ENCODE assay signal across 8 cellular contexts in the genomic region with DNA sequence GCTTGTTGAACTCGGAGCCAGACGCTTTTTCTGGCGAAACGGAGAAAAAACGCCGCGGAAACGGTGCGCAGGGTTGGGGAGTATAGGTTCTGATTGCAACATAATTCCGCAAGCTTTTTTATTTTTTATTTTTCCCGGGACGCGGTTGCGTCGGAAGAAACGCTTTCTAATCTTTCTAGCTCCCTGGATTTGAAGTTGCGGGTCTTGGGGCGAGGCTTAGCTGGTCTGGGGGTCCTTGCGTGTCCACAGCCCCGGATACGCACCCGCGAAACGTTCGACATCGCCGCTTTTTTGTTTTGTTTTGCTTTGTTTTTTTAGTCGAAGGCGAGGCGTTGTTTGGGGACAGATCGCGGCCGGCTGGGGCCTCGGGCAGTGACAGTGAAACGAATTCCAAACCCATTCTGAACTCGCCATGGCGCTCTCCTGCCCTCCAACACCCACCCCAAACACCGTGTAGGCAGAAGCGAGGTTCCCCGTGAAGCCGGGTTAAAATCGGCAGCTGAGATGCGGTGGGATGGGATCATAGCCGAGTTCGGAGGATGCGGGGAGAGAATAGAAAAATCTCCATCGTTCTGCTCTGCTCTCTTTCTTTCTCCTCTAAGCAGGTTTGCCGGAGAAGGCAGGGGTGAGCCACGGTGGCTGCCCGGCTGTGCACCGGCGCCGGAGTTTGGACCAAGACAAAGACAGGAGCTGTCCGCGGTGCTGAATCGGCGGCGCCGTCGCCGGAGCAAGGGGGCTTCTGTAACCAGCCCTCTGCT. TPM values are rescaled to one million over a fixed set of nuclear protein-coding genes. Genes with fewer than 3 reads are reported as not detected.
DNase-seq lines count a peak whose midpoint lies in the region; ATAC-seq and TF ChIP-seq lines count a peak whose summit lies in the region.

No MANE protein-coding gene starts in this region.

- no peak for ATAC-seq in activated B cell treated with CpG ODN at 0.5 μM for 24 hours (ENCODE audit: low read depth)
- ATAC-seq in foreskin keratinocyte: peak; percentile 51
- ATAC-seq in gastroesophageal sphincter: no peak
- no peak for ATAC-seq in HG03175 (IDR thresholded peaks at IDR 0.05; ENCODE audit: unreplicated experiment)

- H2BK120ac ChIP-seq in H9 (ENCODE audit: low read depth, low read length, poor library complexity, severe bottlenecking): no peak overlapping the region

- no peak overlapping the region for H2BK20ac ChIP-seq in H9 (ENCODE audit: low read depth, low read length, poor library complexity, severe bottlenecking)

- peak overlapping the region; percentile 31 for H3K4me2 ChIP-seq in H9 (ENCODE audit: insufficient read depth, insufficient read length, low read length)

- WGBS in H9 (ENCODE audit: extremely low coverage, insufficient read length, low lambda C conversion rate): no CpG with 5 or more reads among the region's 61 CpGs
- WGBS in gastroesophageal sphincter (ENCODE audit: low coverage in 1 of 2), 2 donors: 2 to 4% methylated on average over 45 to 49 of the region's 61 CpGs

- H3K4me1 Mint-ChIP-seq in H9 (peaks cover 74 to 87% of the 10 kb centered on the region in 2 experiments), activated B cell treated with CpG ODN at 0.5 μM for 24 hours (peaks cover 6% of the 10 kb centered on the region)

- no peak overlapping the region for H3K23ac ChIP-seq in H9 (ENCODE audit: insufficient read length, low read depth, low read length)

- no peak overlapping the region for H3K4me3 ChIP-seq in gastroesophageal sphincter
- no peak overlapping the region for H3K4me3 ChIP-seq in vagina

- H2AK5ac ChIP-seq in H9 (ENCODE audit: insufficient read length, low read length): no peak overlapping the region

- no peak for TF ChIP-seq POLR2A in gastroesophageal sphincter (IDR thresholded peaks at IDR 0.05)
- TF ChIP-seq POLR2A in vagina (IDR thresholded peaks at IDR 0.05): no peak

- H3K23me2 ChIP-seq in H9 (ENCODE audit: insufficient read length, low read depth, low read length, poor library complexity, severe bottlenecking): peaks cover 37% of the 10 kb centered on the region

- intact Hi-C loops in activated B cell treated with CpG ODN at 0.5 μM for 24 hours (cut with micrococcal nuclease): no loop called here
- intact Hi-C loops in vagina (cut with DNase I): no loop called here

- no peaks in the 10 kb centered on the region for H4K20me1 ChIP-seq in H9 (ENCODE audit: control insufficient read depth, insufficient read depth, insufficient read length)

- H4K8ac ChIP-seq in H9 (replicated peaks; ENCODE audit: insufficient read length, low read depth, low read length): no peak overlapping the region

- H3K4me3 Mint-ChIP-seq in H9: peak overlapping the region; percentile 45 to 74
- no peak overlapping the region for H3K4me3 Mint-ChIP-seq in activated B cell treated with CpG ODN at 0.5 μM for 24 hours

- H3K79me1 ChIP-seq in H9 (ENCODE audit: insufficient read depth, low read depth, low read length, poor library complexity, severe bottlenecking): no peaks in the 10 kb centered on the region

- no peaks in the 10 kb centered on the region; a peak in 3 of 5 replicates for H3K9me3 Mint-ChIP-seq in H9
- no peaks in the 10 kb centered on the region for H3K9me3 Mint-ChIP-seq in activated B cell treated with CpG ODN at 0.5 μM for 24 hours

- H3K4me1 ChIP-seq in H9 (ENCODE audit: insufficient read depth, low read length) (peaks cover 6% of the 10 kb centered on the region; the same call in 1 of the 2 replicates), foreskin keratinocyte (no peaks in the 10 kb centered on the region), gastroesophageal sphincter (peaks cover 0 to 7% (median 0%) of the 10 kb centered on the region in 3 donors), vagina (no peaks in the 10 kb centered on the region)

- H2BK12ac ChIP-seq in H9 (ENCODE audit: insufficient read length, low read depth, low read length): no peak overlapping the region

- no peak overlapping the region for H4K5ac ChIP-seq in H9 (ENCODE audit: insufficient read length, low read depth, low read length)

- H2BK15ac ChIP-seq in H9 (ENCODE audit: low read depth, low read length): no peak overlapping the region

- no peak overlapping the region for H2AFZ ChIP-seq in H9 (ENCODE audit: low read length)

- H3K27ac Mint-ChIP-seq in H9 (no peak overlapping the region), activated B cell treated with CpG ODN at 0.5 μM for 24 hours (peak overlapping the region; percentile 46)

- no peak overlapping the region for H3T11ph ChIP-seq in H9 (ENCODE audit: low read length)

- no peak overlapping the region for H3K14ac ChIP-seq in H9 (ENCODE audit: insufficient read depth, low read length)

- H3K27ac ChIP-seq in H9 (ENCODE audit: insufficient read length, low read depth, low read length) (no peak overlapping the region), foreskin keratinocyte (no peak overlapping the region), gastroesophageal sphincter (no peak overlapping the region), vagina (no peak overlapping the region)

- peaks cover 95% of the 10 kb centered on the region for H3K27me3 Mint-ChIP-seq in H9 (ENCODE audit: low read depth)
- peaks cover 74% of the 10 kb centered on the region for H3K27me3 Mint-ChIP-seq in activated B cell treated with CpG ODN at 0.5 μM for 24 hours

- H3K27me3 ChIP-seq in H9 (ENCODE audit: insufficient read depth, low read length) (peaks cover 63% of the 10 kb centered on the region), foreskin keratinocyte (peaks cover 84% of the 10 kb centered on the region), gastroesophageal sphincter (peaks cover 100% of the 10 kb centered on the region), vagina (no peaks in the 10 kb centered on the region)

- no peaks in the 10 kb centered on the region for H3K36me3 ChIP-seq in gastroesophageal sphincter
- no peaks in the 10 kb centered on the region for H3K36me3 ChIP-seq in vagina

- no peak overlapping the region for H3K9ac ChIP-seq in H9 (ENCODE audit: extremely low read depth, insufficient read length, low read length)

- no peak overlapping the region for H3K4ac ChIP-seq in H9 (ENCODE audit: low read depth, low read length)

- H3K56ac ChIP-seq in H9 (ENCODE audit: insufficient read length, low read depth, low read length): no peak overlapping the region

- no peak overlapping the region for H2BK5ac ChIP-seq in H9 (ENCODE audit: insufficient read length, low read length)

- no peaks in the 10 kb centered on the region for H3K79me2 ChIP-seq in H9 (ENCODE audit: insufficient read depth, low read length)

- CTCF ChIA-PET in activated B cell treated with CpG ODN at 0.5 μM for 24 hours (lab: Charles Lee): no interaction called here

- DNase-seq in H9 (peak; percentile 88), activated B cell treated with CpG ODN at 0.5 μM for 24 hours (no peak), foreskin keratinocyte (peak in 1 of 2 donors; percentile 21), smooth muscle cell of the brain vasculature (ENCODE audit: low read depth, low spot score) (peak; percentile 9), 8988T (no peak), vagina (ENCODE audit: extremely low spot score in 2 of 2) (no peak)

- POLR2A ChIA-PET in activated B cell treated with CpG ODN at 0.5 μM for 24 hours (lab: Charles Lee): no interaction called here

- no peak for TF ChIP-seq EP300 in gastroesophageal sphincter (IDR thresholded peaks at IDR 0.05)

- no peak overlapping the region for H4K91ac ChIP-seq in H9 (ENCODE audit: insufficient read length, low read depth, low read length)

- TF ChIP-seq CTCF in H9 (conservative IDR thresholded peaks at IDR 0.05): no peak
- TF ChIP-seq CTCF in activated B cell treated with CpG ODN at 0.5 μM for 24 hours (IDR thresholded peaks at IDR 0.05): no peak
- no peak for TF ChIP-seq CTCF in foreskin keratinocyte (conservative IDR thresholded peaks at IDR 0.05)
- no peak for TF ChIP-seq CTCF in gastroesophageal sphincter (IDR thresholded peaks at IDR 0.05)
- TF ChIP-seq CTCF in vagina (IDR thresholded peaks at IDR 0.05): no peak

- H3K36me3 Mint-ChIP-seq in H9 (ENCODE audit: insufficient read depth in 1 of 3, low read depth in 3 of 3): peaks cover 0 to 8% (median 0%) of the 10 kb centered on the region in 3 experiments; a peak in 2 of 7 replicates
- no peaks in the 10 kb centered on the region for H3K36me3 Mint-ChIP-seq in activated B cell treated with CpG ODN at 0.5 μM for 24 hours (ENCODE audit: low read depth)

- H3K9me3 ChIP-seq in H9 (ENCODE audit: control insufficient read depth, low read depth, low read length): no peaks in the 10 kb centered on the region
- no peaks in the 10 kb centered on the region for H3K9me3 ChIP-seq in gastroesophageal sphincter
- no peaks in the 10 kb centered on the region for H3K9me3 ChIP-seq in vagina

- H3K18ac ChIP-seq in H9 (ENCODE audit: insufficient read length, low read depth, low read length): no peak overlapping the region

RNA-seq across cellular contexts. Expression of a gene that starts 8.1 kb away (rescaled TPM):
- total RNA-seq in H9 (2021) (1.9 and 2.1 TPM in 2 replicates), activated B cell treated with CpG ODN at 0.5 μM for 24 hours (not detected in 2 replicates), foreskin keratinocyte (0.11 and 0.24 TPM in 2 replicates), gastroesophageal sphincter (not detected), vagina (not detected)
- polyA plus RNA-seq in foreskin keratinocyte: 0.10 and 0.31 TPM in 2 replicates

RNA-seq across cellular contexts. Expression of a gene that starts 57.6 kb away (rescaled TPM):
- total RNA-seq in H9 (2021) (0.46 and 1.1 TPM in 2 replicates), activated B cell treated with CpG ODN at 0.5 μM for 24 hours (0.20 and 1.2 TPM in 2 replicates), foreskin keratinocyte (1.2 and 3.4 TPM in 2 replicates), gastroesophageal sphincter (1 to 10 TPM; 1.1 to 7.5 (median 2.6) TPM), vagina (not detected)
- polyA plus RNA-seq in foreskin keratinocyte: 1.9 and 6.2 TPM in 2 replicates

Comparison
In these comparisons a context has a peak if more than half of its experiments do, and no peak if none do; other contexts are left out.
1. DNase-seq: peak in H9 (single experiment) and smooth muscle cell of the brain vasculature (single experiment); none in activated B cell treated with CpG ODN at 0.5 μM for 24 hours (single experiment), 8988T (single experiment) and vagina (0 of 2).